ENCODE assay signal across 8 cellular contexts in genomic region chr9:132240860-132241482, GRCh38.
A peak's percentile ranks its signal among the peaks of the same experiment; 100 is the strongest.
DNase-seq lines count a peak whose midpoint lies in the region; ATAC-seq and TF ChIP-seq lines count a peak whose summit lies in the region.

No MANE protein-coding gene starts in this region.

- peak overlapping the region; percentile 90 to 99 (median 98) for H3K4me3 Mint-ChIP-seq in CD4-positive, alpha-beta memory T cell
- H3K4me3 Mint-ChIP-seq in endodermal cell = peak overlapping the region; percentile 70

- no peak overlapping the region for H4K5ac ChIP-seq in mesendoderm (ENCODE audit: low read length)

- POLR2A ChIA-PET in CD4-positive, alpha-beta memory T cell (lab: Charles Lee; ENCODE audit: partially characterized antibody) = interaction anchor here (0.6 to 1.8 kb wide), 11 partner anchors 10 to 1115 kb away, joined by 3 to 15 read pairs (median 4); partner anchors contain the start of genes NTNG2, NUP214 and SETX

- peak; percentile 99 to 100 (median 99) for DNase-seq in CD4-positive, alpha-beta memory T cell
- DNase-seq in NT2/D1 (ENCODE audit: low read depth, low spot score) (peak; percentile 95), endodermal cell (peak; percentile 100), mesendoderm (peak; percentile 98)
- peak; percentile 96 for DNase-seq in activated CD8-positive, alpha-beta memory T cell treated with anti-CD3 and anti-CD28 coated beads, Interleukin-2, amount 50 U/mL, for 1 hour (ENCODE audit: extremely low read depth)
- DNase-seq in stimulated activated CD8-positive, alpha-beta memory T cell treated with anti-CD3 and anti-CD28 coated beads, Interleukin-12 subunit alpha, Interleukin-12 subunit beta, amount 100 ng/mL, for 1 hour (ENCODE audit: low read depth) = peak; percentile 98

- H3K27me3 Mint-ChIP-seq in CD4-positive, alpha-beta memory T cell = peaks cover 3% of the 10 kb centered on the region in 2 donors
- peaks cover 49% of the 10 kb centered on the region for H3K27me3 Mint-ChIP-seq in endodermal cell (ENCODE audit: insufficient read depth)

- H3K79me2 ChIP-seq in mesendoderm (ENCODE audit: control insufficient read depth, insufficient read depth, low read length) = no peaks in the 10 kb centered on the region

- CTCF ChIA-PET in CD4-positive, alpha-beta memory T cell (lab: Charles Lee; ENCODE audit: partially characterized antibody) = interaction anchor here (1.0 to 9.9 kb wide), 7 partner anchors 13 to 492 kb away, joined by 3 to 124 read pairs (median 5); no protein-coding TSS in a partner anchor

- H2BK5ac ChIP-seq in mesendoderm (ENCODE audit: low read length) = no peak overlapping the region

- 2 to 6% methylated on average over 11 to 62 of the region's 62 CpGs for WGBS in endodermal cell (ENCODE audit: insufficient coverage in 1 of 2, insufficient read length in 1 of 2), 2 experiments
- WGBS in mesendoderm (ENCODE audit: extremely low coverage, insufficient coverage, low lambda C conversion rate) = no CpG with 5 or more reads among the region's 62 CpGs

- ATAC-seq in GM21367 (IDR thresholded peaks at IDR 0.05; ENCODE audit: unreplicated experiment) = peak; percentile 55

- peaks cover 22% of the 10 kb centered on the region for H3K4me1 ChIP-seq in CD4-positive, alpha-beta memory T cell (ENCODE audit: insufficient read depth, low read length)
- H3K4me1 ChIP-seq in HUES48 (ENCODE audit: control insufficient read depth, insufficient read depth, low read length) (peaks cover 12% of the 10 kb centered on the region; the same call in 1 of the 2 replicates), NT2/D1 (ENCODE audit: insufficient read depth, insufficient read length) (peaks cover 31% of the 10 kb centered on the region), endodermal cell (ENCODE audit: control insufficient read depth, insufficient read depth, low read length) (no peaks in the 10 kb centered on the region), mesendoderm (ENCODE audit: control insufficient read depth, low read depth, low read length) (no peaks in the 10 kb centered on the region)

- peak overlapping the region; percentile 42 for H3K27ac ChIP-seq in CD4-positive, alpha-beta memory T cell (ENCODE audit: low read depth, low read length)
- H3K27ac ChIP-seq in HUES48 (ENCODE audit: low read depth, low read length) (no peak overlapping the region), endodermal cell (ENCODE audit: low read depth, low read length) (no peak overlapping the region), mesendoderm (ENCODE audit: low read depth, low read length) (no peak overlapping the region)

- no peak overlapping the region for H2AK5ac ChIP-seq in mesendoderm (ENCODE audit: low read length)

- intact Hi-C loops in CD4-positive, alpha-beta memory T cell (cut with micrococcal nuclease) = loop anchor here (1.0 to 5.0 kb wide), 4 partner anchors 18 to 1549 kb away; partner anchors contain the start of genes EXOSC2 and MED27

- H4K8ac ChIP-seq in mesendoderm (ENCODE audit: low read depth, low read length) = no peak overlapping the region

- H3K23ac ChIP-seq in mesendoderm (ENCODE audit: low read length) = no peak overlapping the region

- no peaks in the 10 kb centered on the region for H3K27me3 ChIP-seq in CD4-positive, alpha-beta memory T cell (ENCODE audit: insufficient read depth, low read length)
- H3K27me3 ChIP-seq in HUES48 (ENCODE audit: control insufficient read depth, insufficient read depth, low read length) (peaks cover 30% of the 10 kb centered on the region), NT2/D1 (ENCODE audit: insufficient read depth, insufficient read length) (peaks cover 41% of the 10 kb centered on the region), endodermal cell (ENCODE audit: control insufficient read depth, insufficient read depth, low read length, poor library complexity, severe bottlenecking) (peaks cover 53% of the 10 kb centered on the region), mesendoderm (ENCODE audit: insufficient read depth, low read length, poor library complexity) (peaks cover 4% of the 10 kb centered on the region)

- H2BK120ac ChIP-seq in mesendoderm (ENCODE audit: low read depth, low read length) = no peak overlapping the region

- H3K27ac Mint-ChIP-seq in CD4-positive, alpha-beta memory T cell = peak overlapping the region; percentile 78 to 97 (median 94)
- H3K27ac Mint-ChIP-seq in endodermal cell = peak overlapping the region; percentile 90

- H3K18ac ChIP-seq in mesendoderm (ENCODE audit: low read length) = no peak overlapping the region

- no peaks in the 10 kb centered on the region for H3K79me1 ChIP-seq in mesendoderm (ENCODE audit: low read length)

- H3K9me3 Mint-ChIP-seq in CD4-positive, alpha-beta memory T cell = peaks cover 0 to 2% (median 0%) of the 10 kb centered on the region in 8 donors
- no peaks in the 10 kb centered on the region for H3K9me3 Mint-ChIP-seq in endodermal cell

- peak overlapping the region; percentile 87 for H3K56ac ChIP-seq in mesendoderm (ENCODE audit: low read length)

- H3K36me3 ChIP-seq in CD4-positive, alpha-beta memory T cell (ENCODE audit: insufficient read depth, low read length) = no peaks in the 10 kb centered on the region
- H3K36me3 ChIP-seq in HUES48 (ENCODE audit: control insufficient read depth, insufficient read depth, low read length) (no peaks in the 10 kb centered on the region), NT2/D1 (ENCODE audit: insufficient read depth, insufficient read length, low read length) (no peaks in the 10 kb centered on the region), endodermal cell (ENCODE audit: control insufficient read depth, insufficient read depth, low read length) (no peaks in the 10 kb centered on the region), mesendoderm (ENCODE audit: control insufficient read depth, insufficient read depth, low read length) (no peaks in the 10 kb centered on the region)

- no peak overlapping the region for H3K9ac ChIP-seq in HUES48 (ENCODE audit: low read depth, low read length)
- H3K9ac ChIP-seq in NT2/D1 (ENCODE audit: insufficient read length, low read depth) = peak overlapping the region; percentile 81
- H3K9ac ChIP-seq in endodermal cell (ENCODE audit: extremely low read depth, low read length, poor library complexity, severe bottlenecking) = no peak overlapping the region
- H3K9ac ChIP-seq in mesendoderm (ENCODE audit: low read length) = peak overlapping the region; percentile 63

- no peak for TF ChIP-seq CTCF in endodermal cell (conservative IDR thresholded peaks at IDR 0.05)

- H3K4me3 ChIP-seq in CD4-positive, alpha-beta memory T cell (ENCODE audit: low read length in 2 of 2) = peak overlapping the region; percentile 23 to 85
- H3K4me3 ChIP-seq in HUES48 (ENCODE audit: low read depth, low read length) (peak overlapping the region; percentile 69), NT2/D1 (ENCODE audit: insufficient read length, low read depth) (peak overlapping the region; percentile 65), endodermal cell (ENCODE audit: low read length) (peak overlapping the region; percentile 69), mesendoderm (ENCODE audit: low read length) (peak overlapping the region; percentile 9)

- H3K4me2 ChIP-seq in mesendoderm (ENCODE audit: low read length) = peak overlapping the region; percentile 98

- peaks cover 7 to 27% (median 16%) of the 10 kb centered on the region in 4 donors for H3K4me1 Mint-ChIP-seq in CD4-positive, alpha-beta memory T cell
- no peaks in the 10 kb centered on the region for H3K4me1 Mint-ChIP-seq in endodermal cell

- H3K36me3 Mint-ChIP-seq in CD4-positive, alpha-beta memory T cell = peaks cover 0 to 6% of the 10 kb centered on the region in 2 donors
- no peaks in the 10 kb centered on the region for H3K36me3 Mint-ChIP-seq in endodermal cell (ENCODE audit: low read depth)

- no peak overlapping the region for H3K4ac ChIP-seq in mesendoderm (ENCODE audit: low read depth, low read length)

- H2BK15ac ChIP-seq in mesendoderm (replicated peaks; ENCODE audit: low read depth) = no peak overlapping the region

- no peaks in the 10 kb centered on the region for H3K9me3 ChIP-seq in CD4-positive, alpha-beta memory T cell (ENCODE audit: control insufficient read depth in 1 of 2, low read length in 2 of 2)
- H3K9me3 ChIP-seq in HUES48 (ENCODE audit: control insufficient read depth, insufficient read depth, low read length) (no peaks in the 10 kb centered on the region), NT2/D1 (ENCODE audit: insufficient read depth, low read length) (no peaks in the 10 kb centered on the region), endodermal cell (ENCODE audit: control insufficient read depth, low read length) (no peaks in the 10 kb centered on the region)

Comparison
In these comparisons a context has a peak if more than half of its experiments do, and no peak if none do; other contexts are left out.
1. H3K4me3 ChIP-seq: peak in every context shown above with its lines; median percentile 69 in HUES48; 69 in endodermal cell; 65 in NT2/D1; 54 in CD4-positive, alpha-beta memory T cell; 9 in mesendoderm.
2. H3K9ac ChIP-seq: peak in NT2/D1 (single experiment) and mesendoderm (single experiment); none in HUES48 (single experiment) and endodermal cell (single experiment).
3. Peak in every context shown above with its lines, with median percentiles within 50 percentile points of each other: DNase-seq.